ENCODE assay signal across 17 cellular contexts in genomic region chr14:53528114-53528513, GRCh38.
A peak's percentile ranks its signal among the peaks of the same experiment; 100 is the strongest.
DNase-seq lines count a peak whose midpoint lies in the region; ATAC-seq and TF ChIP-seq lines count a peak whose summit lies in the region.
"Had no signal": no experiment of that assay in that cellular context is flagged by ENCODE, and none has a peak within 500 bp of the region (broad histone marks: within the 10 kb centered on the region; RNA-seq: fewer than 3 reads in every experiment).

No MANE protein-coding gene starts in this region.

- CTCF ChIA-PET in MCF 10A (lab: Yijun Ruan, JAX), result interaction anchor here (0.9 to 1.2 kb wide), 4 partner anchors 9 to 116 kb away, joined by 3 read pairs; no protein-coding TSS in a partner anchor
- CTCF ChIA-PET in activated CD4-positive, alpha-beta T cell treated with anti-CD3 and anti-CD28 coated beads for 36 hours (lab: Charles Lee), result interaction anchor here (0.6 to 0.8 kb wide), 2 partner anchors 12 to 194 kb away, joined by 3 read pairs; no protein-coding TSS in a partner anchor

- H3K4me1 ChIP-seq in breast epithelium, result no peaks in the 10 kb centered on the region
- H3K4me1 ChIP-seq in colonic mucosa, result no peaks in the 10 kb centered on the region
- H3K4me1 ChIP-seq in left lung, result peaks cover 0 to 7% of the 10 kb centered on the region in 2 donors
- peaks cover 8% of the 10 kb centered on the region for H3K4me1 ChIP-seq in upper lobe of right lung
- H3K4me1 ChIP-seq: tibial nerve had no signal

- no peak for TF ChIP-seq CTCF in MCF 10A (IDR thresholded peaks at IDR 0.05; ENCODE audit: unreplicated experiment)
- no peak for TF ChIP-seq CTCF in breast epithelium (IDR thresholded peaks at IDR 0.05)
- TF ChIP-seq CTCF in colonic mucosa (IDR thresholded peaks at IDR 0.05), result no peak
- no peak for TF ChIP-seq CTCF in left lung (IDR thresholded peaks at IDR 0.05)
- no peak for TF ChIP-seq CTCF in upper lobe of right lung (IDR thresholded peaks at IDR 0.05)

- ATAC-seq in left lung (peak; percentile 89), upper lobe of right lung (peak; percentile 86)
- no peak for ATAC-seq in activated CD4-positive, alpha-beta T cell treated with anti-CD3 and anti-CD28 coated beads for 36 hours
- ATAC-seq: T-cell had no signal

- peaks cover 7% of the 10 kb centered on the region for H3K4me1 Mint-ChIP-seq in MCF 10A (ENCODE audit: insufficient read depth, unreplicated experiment)
- H3K4me1 Mint-ChIP-seq in activated CD4-positive, alpha-beta T cell treated with anti-CD3 and anti-CD28 coated beads for 36 hours, result no peaks in the 10 kb centered on the region
- H3K4me1 Mint-ChIP-seq: activated CD4-positive, alpha-beta T cell treated with anti-CD3 and anti-CD28 coated beads, Interleukin-2, amount 10 ng/mL, durations not matched to agents 7 days and 5 days; CD14-positive monocyte; T-cell had no signal

- H3K27ac Mint-ChIP-seq in MCF 10A (ENCODE audit: low read depth, unreplicated experiment), result no peak overlapping the region
- H3K27ac Mint-ChIP-seq in activated CD4-positive, alpha-beta T cell treated with anti-CD3 and anti-CD28 coated beads for 36 hours, result no peak overlapping the region
- H3K27ac Mint-ChIP-seq: activated CD4-positive, alpha-beta T cell treated with anti-CD3 and anti-CD28 coated beads, Interleukin-2, amount 10 ng/mL, durations not matched to agents 7 days and 5 days; CD14-positive monocyte; T-cell had no signal

- H3K27me3 Mint-ChIP-seq in MCF 10A (ENCODE audit: insufficient read depth, unreplicated experiment), result no peaks in the 10 kb centered on the region
- H3K27me3 Mint-ChIP-seq in activated CD4-positive, alpha-beta T cell treated with anti-CD3 and anti-CD28 coated beads for 36 hours, result no peaks in the 10 kb centered on the region
- H3K27me3 Mint-ChIP-seq: activated CD4-positive, alpha-beta T cell treated with anti-CD3 and anti-CD28 coated beads, Interleukin-2, amount 10 ng/mL, durations not matched to agents 7 days and 5 days; T-cell had no signal

- no peak for TF ChIP-seq POLR2A in breast epithelium (IDR thresholded peaks at IDR 0.05)

- no peaks in the 10 kb centered on the region for H3K36me3 Mint-ChIP-seq in MCF 10A (ENCODE audit: insufficient read depth, unreplicated experiment)
- no peaks in the 10 kb centered on the region for H3K36me3 Mint-ChIP-seq in activated CD4-positive, alpha-beta T cell treated with anti-CD3 and anti-CD28 coated beads for 36 hours (ENCODE audit: low read depth)
- H3K36me3 Mint-ChIP-seq: CD14-positive monocyte, T-cell had no signal

- intact Hi-C loops in MCF 10A (cut with micrococcal nuclease) (no loop called here), breast epithelium (cut with DNase I; ENCODE audit: low total_unique reads) (loop anchor here (10.0 kb wide), 1 partner anchor 1573 kb away; no protein-coding TSS in a partner anchor), colonic mucosa (cut with DNase I) (no loop called here), left lung (cut with DNase I) (no loop called here), upper lobe of right lung (cut with DNase I) (no loop called here)
- intact Hi-C loops in activated CD4-positive, alpha-beta T cell treated with anti-CD3 and anti-CD28 coated beads for 36 hours (cut with DNase I, micrococcal nuclease), result no loop called here

- H3K4me3 Mint-ChIP-seq in MCF 10A (ENCODE audit: unreplicated experiment), result no peak overlapping the region
- H3K4me3 Mint-ChIP-seq in activated CD4-positive, alpha-beta T cell treated with anti-CD3 and anti-CD28 coated beads for 36 hours, result no peak overlapping the region
- H3K4me3 Mint-ChIP-seq: activated CD4-positive, alpha-beta T cell treated with anti-CD3 and anti-CD28 coated beads, Interleukin-2, amount 10 ng/mL, durations not matched to agents 7 days and 5 days; CD14-positive monocyte; T-cell had no signal

- no TSS peak for BruUV-seq in MCF 10A (replicated peaks; lab: Mats Ljungman, UMichigan)

- H3K27me3 ChIP-seq in breast epithelium (no peaks in the 10 kb centered on the region), colonic mucosa (no peaks in the 10 kb centered on the region), left lung (no peaks in the 10 kb centered on the region), upper lobe of right lung (no peaks in the 10 kb centered on the region)
- H3K27me3 ChIP-seq: tibial nerve had no signal

- H3K27ac ChIP-seq in breast epithelium (no peak overlapping the region), colonic mucosa (no peak overlapping the region), left lung (peak overlapping the region in 1 of 2 donors; percentile 65), upper lobe of right lung (peak overlapping the region; percentile 25)
- H3K27ac ChIP-seq: tibial nerve had no signal

- H3K9ac ChIP-seq in colonic mucosa (ENCODE audit: low read depth in 2 of 2, low read length in 2 of 2), result no peak overlapping the region

- no peaks in the 10 kb centered on the region for H3K36me3 ChIP-seq in breast epithelium
- H3K36me3 ChIP-seq in colonic mucosa, result no peaks in the 10 kb centered on the region
- no peaks in the 10 kb centered on the region for H3K36me3 ChIP-seq in left lung
- H3K36me3 ChIP-seq in upper lobe of right lung, result no peaks in the 10 kb centered on the region
- H3K36me3 ChIP-seq: tibial nerve had no signal

- H3K9me3 ChIP-seq in breast epithelium (no peaks in the 10 kb centered on the region), colonic mucosa (no peaks in the 10 kb centered on the region), left lung (no peaks in the 10 kb centered on the region), upper lobe of right lung (no peaks in the 10 kb centered on the region)
- H3K9me3 ChIP-seq: tibial nerve had no signal

- DNase-seq in MCF 10A (ENCODE audit: unreplicated experiment) (peak; percentile 30), breast epithelium (ENCODE audit: low spot score in 2 of 2) (no peak), colonic mucosa (peak; percentile 32), left lung (peak; percentile 50 to 64), upper lobe of right lung (no peak), COLO829 (ENCODE audit: low spot score) (no peak)
- DNase-seq in activated CD4-positive, alpha-beta T cell treated with anti-CD3 and anti-CD28 coated beads for 36 hours, result no peak
- DNase-seq in stimulated activated CD4-positive, alpha-beta T cell treated with anti-CD3 and anti-CD28 coated beads, Interleukin-1b, Interleukin-23, amount 100 ng/mL, for 48 hours, result no peak
- DNase-seq: activated CD4-positive, alpha-beta T cell treated with anti-CD3 and anti-CD28 coated beads, Interleukin-2, amount 10 ng/mL, durations not matched to agents 7 days and 5 days; dermis blood vessel endothelial cell; NCI-H2171; SIG-M5; stimulated activated CD4-positive, alpha-beta T cell treated with anti-CD3 and anti-CD28 coated beads, Interleukin-2, amount 100 ng/mL, for 24 hours; stimulated activated naive CD4-positive, alpha-beta T cell treated with Interleukin-2 at 50 U/mL for 16 hours; T-cell had no signal

- POLR2A ChIA-PET in MCF 10A (lab: Yijun Ruan, JAX), result no interaction called here
- POLR2A ChIA-PET in activated CD4-positive, alpha-beta T cell treated with anti-CD3 and anti-CD28 coated beads for 36 hours (lab: Charles Lee), result no interaction called here

- H3K4me3 ChIP-seq in breast epithelium (no peak overlapping the region), colonic mucosa (no peak overlapping the region), left lung (no peak overlapping the region), upper lobe of right lung (no peak overlapping the region)
- H3K4me3 ChIP-seq: tibial nerve had no signal

- H3K9me3 Mint-ChIP-seq in MCF 10A (ENCODE audit: unreplicated experiment), result no peaks in the 10 kb centered on the region
- no peaks in the 10 kb centered on the region for H3K9me3 Mint-ChIP-seq in activated CD4-positive, alpha-beta T cell treated with anti-CD3 and anti-CD28 coated beads for 36 hours (ENCODE audit: low read depth)
- H3K9me3 Mint-ChIP-seq: activated CD4-positive, alpha-beta T cell treated with anti-CD3 and anti-CD28 coated beads, Interleukin-2, amount 10 ng/mL, durations not matched to agents 7 days and 5 days had no signal

Comparison
In these comparisons a context has a peak if more than half of its experiments do, and no peak if none do; other contexts are left out.
1. DNase-seq: peak in MCF 10A (single experiment), colonic mucosa (single experiment) and left lung (2 of 2); none in breast epithelium (0 of 2), upper lobe of right lung (single experiment), activated CD4-positive, alpha-beta T cell treated with anti-CD3 and anti-CD28 coated beads for 36 hours (single experiment), stimulated activated CD4-positive, alpha-beta T cell treated with anti-CD3 and anti-CD28 coated beads, Interleukin-1b, Interleukin-23, amount 100 ng/mL, for 48 hours (single experiment) and COLO829 (single experiment).